1 cellular context compared by ENCODE assay signal in genomic region chr1:89454845-89455521, GRCh38.
TF ChIP-seq lines count a peak whose summit lies in the region.

No MANE protein-coding gene starts in this region.

TF ChIP-seq in HepG2, 621 proteins besides CTCF, POLR2A, EP300 and RAD21 (continued from another document):
- TF ChIP-seq ZIK1 (CRISPR knock-in tag; IDR thresholded peaks at IDR 0.05; ENCODE audit: borderline replicate concordance, low read depth) (no peak), NR2F6 (IDR thresholded peaks at IDR 0.05) (no peak), NR2F6 (CRISPR knock-in tag; IDR thresholded peaks at IDR 0.05) (no peak)
